ENCODE assay signal across 8 cellular contexts in genomic region chr2:17830053-17831034, GRCh38. TPM values are rescaled to one million over a fixed set of nuclear protein-coding genes. Genes with fewer than 3 reads are reported as not detected.
DNase-seq lines count a peak whose midpoint lies in the region; ATAC-seq and TF ChIP-seq lines count a peak whose summit lies in the region.

No MANE protein-coding gene starts in this region.

- no peaks in the 10 kb centered on the region for H3K36me3 ChIP-seq in heart left ventricle

- no peak overlapping the region for H3K27ac Mint-ChIP-seq in CD4-positive, alpha-beta T cell
- H3K27ac Mint-ChIP-seq in activated naive CD8-positive, alpha-beta T cell treated with anti-CD3 and anti-CD28 coated beads, Interleukin-2, amount 10 ng/mL, durations not matched to agents 7 days and 5 days, result no peak overlapping the region
- H3K27ac Mint-ChIP-seq in progenitor cell of endocrine pancreas, result no peak overlapping the region

- H3K9me3 Mint-ChIP-seq in CD4-positive, alpha-beta T cell, result no peaks in the 10 kb centered on the region
- no peaks in the 10 kb centered on the region for H3K9me3 Mint-ChIP-seq in activated naive CD8-positive, alpha-beta T cell treated with anti-CD3 and anti-CD28 coated beads, Interleukin-2, amount 10 ng/mL, durations not matched to agents 7 days and 5 days
- H3K9me3 Mint-ChIP-seq in progenitor cell of endocrine pancreas (ENCODE audit: low read depth), result no peaks in the 10 kb centered on the region

- no peaks in the 10 kb centered on the region for H3K4me1 Mint-ChIP-seq in CD4-positive, alpha-beta T cell (ENCODE audit: low read depth)
- H3K4me1 Mint-ChIP-seq in activated naive CD8-positive, alpha-beta T cell treated with anti-CD3 and anti-CD28 coated beads, Interleukin-2, amount 10 ng/mL, durations not matched to agents 7 days and 5 days, result peaks cover 4% of the 10 kb centered on the region
- peaks cover 8% of the 10 kb centered on the region for H3K4me1 Mint-ChIP-seq in progenitor cell of endocrine pancreas (ENCODE audit: low read depth)

- H3K27me3 Mint-ChIP-seq in CD4-positive, alpha-beta T cell, result peaks cover 45% of the 10 kb centered on the region
- H3K27me3 Mint-ChIP-seq in activated naive CD8-positive, alpha-beta T cell treated with anti-CD3 and anti-CD28 coated beads, Interleukin-2, amount 10 ng/mL, durations not matched to agents 7 days and 5 days, result peaks cover 36% of the 10 kb centered on the region
- peaks cover 40% of the 10 kb centered on the region for H3K27me3 Mint-ChIP-seq in progenitor cell of endocrine pancreas

- peak; percentile 27 for TF ChIP-seq CTCF in CD4-positive, alpha-beta T cell (IDR thresholded peaks at IDR 0.05)
- TF ChIP-seq CTCF in heart left ventricle (IDR thresholded peaks at IDR 0.05), result peak; percentile 84 to 97 (median 92)
- peak; percentile 86 for TF ChIP-seq CTCF in progenitor cell of endocrine pancreas (IDR thresholded peaks at IDR 0.05; ENCODE audit: unreplicated experiment)

- WGBS in heart left ventricle, 4 donors, result 15 to 26% (median 17%) methylated on average over 19 to 37 of the region's 37 CpGs

- ATAC-seq in CD4-positive, alpha-beta T cell (ENCODE audit: poor library complexity), result no peak
- peak; percentile 86 for ATAC-seq in GM19043 (IDR thresholded peaks at IDR 0.05; ENCODE audit: low read depth, unreplicated experiment)
- ATAC-seq in HG03139 (IDR thresholded peaks at IDR 0.05; ENCODE audit: unreplicated experiment), result peak; percentile 78
- ATAC-seq in activated naive CD8-positive, alpha-beta T cell treated with anti-CD3 and anti-CD28 coated beads, Interleukin-2, amount 10 ng/mL, durations not matched to agents 7 days and 5 days (ENCODE audit: low read depth), result peak; percentile 87
- peak; percentile 84 to 98 (median 96) for ATAC-seq in heart left ventricle

- peaks cover 14% of the 10 kb centered on the region for H3K27me3 ChIP-seq in CD4-positive, alpha-beta T cell (ENCODE audit: control insufficient read depth, insufficient read depth, low read length)
- peaks cover 0 to 16% (median 0%) of the 10 kb centered on the region in 9 donors for H3K27me3 ChIP-seq in heart left ventricle

- POLR2A ChIA-PET in CD4-positive, alpha-beta T cell (lab: Charles Lee), result no interaction called here
- POLR2A ChIA-PET in activated naive CD8-positive, alpha-beta T cell treated with anti-CD3 and anti-CD28 coated beads, Interleukin-2, amount 10 ng/mL, durations not matched to agents 7 days and 5 days (lab: Charles Lee), result no interaction called here

- no peak overlapping the region for H3K27ac ChIP-seq in CD4-positive, alpha-beta T cell (ENCODE audit: low read depth, low read length)
- no peak overlapping the region for H3K27ac ChIP-seq in heart left ventricle

- H3K36me3 Mint-ChIP-seq in CD4-positive, alpha-beta T cell (ENCODE audit: low read depth), result no peaks in the 10 kb centered on the region
- H3K36me3 Mint-ChIP-seq in activated naive CD8-positive, alpha-beta T cell treated with anti-CD3 and anti-CD28 coated beads, Interleukin-2, amount 10 ng/mL, durations not matched to agents 7 days and 5 days, result no peaks in the 10 kb centered on the region
- no peaks in the 10 kb centered on the region for H3K36me3 Mint-ChIP-seq in progenitor cell of endocrine pancreas (ENCODE audit: insufficient read depth)

- intact Hi-C loops in CD4-positive, alpha-beta T cell (cut with DNase I, micrococcal nuclease), result no loop called here
- intact Hi-C loops in heart left ventricle (cut with DNase I), result loop anchor here in 8 of 10 donors (1.0 to 5.0 kb wide), 7 partner anchors 76 to 112 kb away; partner anchors contain the start of genes GEN1 (in 4 of the 8) and SMC6 (in 4 of the 8)

- DNase-seq in CD4-positive, alpha-beta T cell, result peak in 4 of 10 experiments; percentile 2 to 15 (median 14)
- DNase-seq in NCI-H526 (lab: John Stamatoyannopoulos, UW) (peak; percentile 63 to 84), heart left ventricle (peak; percentile 72 to 84 (median 79)), progenitor cell of endocrine pancreas (ENCODE audit: low spot score, unreplicated experiment) (peak; percentile 80), NCI-H128 (lab: John Stamatoyannopoulos, UW; ENCODE audit: unreplicated experiment) (no peak)
- DNase-seq in activated naive CD8-positive, alpha-beta T cell treated with anti-CD3 and anti-CD28 coated beads, Interleukin-2, amount 10 ng/mL, durations not matched to agents 7 days and 5 days, result peak; percentile 76

- TF ChIP-seq POLR2A in heart left ventricle (IDR thresholded peaks at IDR 0.05), result no peak

- peak overlapping the region in 10 of 12 donors; percentile 4 to 40 (median 24) for H3K4me3 ChIP-seq in heart left ventricle

- H3K9me3 ChIP-seq in CD4-positive, alpha-beta T cell (ENCODE audit: control insufficient read depth, low read length), result no peaks in the 10 kb centered on the region
- no peaks in the 10 kb centered on the region for H3K9me3 ChIP-seq in heart left ventricle

- CTCF ChIA-PET in CD4-positive, alpha-beta T cell (lab: Charles Lee), result no interaction called here

- H3K4me3 Mint-ChIP-seq in CD4-positive, alpha-beta T cell, result no peak overlapping the region
- peak overlapping the region; percentile 25 for H3K4me3 Mint-ChIP-seq in activated naive CD8-positive, alpha-beta T cell treated with anti-CD3 and anti-CD28 coated beads, Interleukin-2, amount 10 ng/mL, durations not matched to agents 7 days and 5 days
- peak overlapping the region; percentile 31 for H3K4me3 Mint-ChIP-seq in progenitor cell of endocrine pancreas (ENCODE audit: low read depth)

- H3K4me1 ChIP-seq in heart left ventricle, result peaks cover 0 to 12% (median 5%) of the 10 kb centered on the region in 12 donors

RNA-seq across cellular contexts. Expression of gene MSGN1, which starts 14.1 kb away (rescaled TPM):
- not detected for total RNA-seq in CD4-positive, alpha-beta T cell
- total RNA-seq in activated naive CD8-positive, alpha-beta T cell treated with anti-CD3 and anti-CD28 coated beads, Interleukin-2, amount 10 ng/mL, durations not matched to agents 7 days and 5 days, result not detected
- total RNA-seq in heart left ventricle (not detected), progenitor cell of endocrine pancreas (not detected in 2 replicates)
- polyA plus RNA-seq in heart left ventricle, result not detected

RNA-seq across cellular contexts. Expression of gene KCNS3, which starts 48.1 kb away (rescaled TPM):
- not detected for total RNA-seq in CD4-positive, alpha-beta T cell
- not detected for total RNA-seq in activated naive CD8-positive, alpha-beta T cell treated with anti-CD3 and anti-CD28 coated beads, Interleukin-2, amount 10 ng/mL, durations not matched to agents 7 days and 5 days
- total RNA-seq in heart left ventricle (1 to 10 TPM; 1.7 to 9.9 (median 2.7) TPM), progenitor cell of endocrine pancreas (7.4 and 8.2 TPM in 2 replicates)
- 1 to 10 TPM; 1.0 to 2.5 TPM for polyA plus RNA-seq in heart left ventricle

Comparison
In these comparisons a context has a peak if more than half of its experiments do, and no peak if none do; other contexts are left out.
1. CTCF ChIP-seq: peak in every context shown above with its lines; median percentile 92 in heart left ventricle; 86 in progenitor cell of endocrine pancreas; 27 in CD4-positive, alpha-beta T cell.
2. intact Hi-C loops: an anchor here in heart left ventricle (1.0 to 5.0 kb wide); none called in CD4-positive, alpha-beta T cell.